Comparison of ENCODE assay signal across 10 cellular contexts in genomic region chr18:808086-808485, GRCh38. TPM values are rescaled to one million over a fixed set of nuclear protein-coding genes. Genes with fewer than 3 reads are reported as not detected.
DNase-seq lines count a peak whose midpoint lies in the region; ATAC-seq and TF ChIP-seq lines count a peak whose summit lies in the region.
"Had no signal": no experiment of that assay in that cellular context is flagged by ENCODE, and none has a peak within 500 bp of the region (broad histone marks: within the 10 kb centered on the region; RNA-seq: fewer than 3 reads in every experiment).

No MANE protein-coding gene starts in this region.

- H2AFZ ChIP-seq in osteoblast (ENCODE audit: low read length), result no peak overlapping the region

- peaks cover 43% of the 10 kb centered on the region for H4K20me1 ChIP-seq in osteoblast (ENCODE audit: insufficient read depth, low read length)

- peak overlapping the region; percentile 44 for H3K4me2 ChIP-seq in osteoblast (ENCODE audit: insufficient read depth, low read length)

- H3K36me3 ChIP-seq in osteoblast (ENCODE audit: insufficient read depth, low read length), result no peaks in the 10 kb centered on the region
- H3K36me3 ChIP-seq: tibial artery had no signal

- H3K4me3 ChIP-seq in osteoblast (ENCODE audit: insufficient read depth, low read length), result no peak overlapping the region
- H3K4me3 ChIP-seq: tibial artery had no signal

- H3K9me3 Mint-ChIP-seq in brain, result peaks cover 0 to 5% (median 0%) of the 10 kb centered on the region in 5 experiments

- peaks cover 13% of the 10 kb centered on the region for H3K27me3 Mint-ChIP-seq in brain

- peaks cover 64% of the 10 kb centered on the region for H3K4me1 Mint-ChIP-seq in brain

- no peaks in the 10 kb centered on the region for H3K9me3 ChIP-seq in osteoblast (ENCODE audit: low read depth, low read length)
- H3K9me3 ChIP-seq: tibial artery had no signal

- ATAC-seq in left colon, result no peak

- no peaks in the 10 kb centered on the region for H3K27me3 ChIP-seq in osteoblast (ENCODE audit: insufficient read depth, low read length)
- H3K27me3 ChIP-seq: tibial artery had no signal

- H3K4me1 ChIP-seq in osteoblast (ENCODE audit: insufficient read depth, low read length), result peaks cover 26% of the 10 kb centered on the region

- H3K4me3 Mint-ChIP-seq in brain, result peak overlapping the region; percentile 30 to 86 (median 70)

- DNase-seq in NCI-H2171 treated with DMSO at 0.1 percent for 48 hours (lab: John Stamatoyannopoulos, UW) (peak; percentile 7), NCI-H2171 (lab: John Stamatoyannopoulos, UW) (no peak), NCI-H1436 treated with DMSO at 0.1 percent for 48 hours (lab: John Stamatoyannopoulos, UW) (peak; percentile 15), osteoblast (ENCODE audit: insufficient read length, low spot score, missing footprints) (peak; percentile 87), SKM-1 (lab: John Stamatoyannopoulos, UW; ENCODE audit: unreplicated experiment) (no peak), HCEC 1CT (no peak), left colon (no peak)
- DNase-seq: tibial artery had no signal

- H3K27ac ChIP-seq in osteoblast (ENCODE audit: low read depth, low read length), result no peak overlapping the region
- H3K27ac ChIP-seq: RWPE1, tibial artery had no signal

- H3K79me2 ChIP-seq in osteoblast (ENCODE audit: insufficient read depth, low read length), result peaks cover 87% of the 10 kb centered on the region

- H3K27ac Mint-ChIP-seq in brain, result peak overlapping the region in 4 of 5 experiments; percentile 67 to 87 (median 86)

- H3K36me3 Mint-ChIP-seq in brain, result no peaks in the 10 kb centered on the region

- intact Hi-C loops in left colon (cut with DNase I, micrococcal nuclease), result no loop called here

- TF ChIP-seq CTCF in brain (conservative IDR thresholded peaks at IDR 0.05) (no peak), osteoblast (IDR thresholded peaks at IDR 0.05; ENCODE audit: extremely low read depth, low read depth, low read length) (no peak)

RNA-seq across cellular contexts. Expression of gene YES1, which starts 4.0 kb away (rescaled TPM):
- 8.2 TPM for polyA plus RNA-seq in brain (ENCODE audit: insufficient read depth, low read depth, low replicate concordance)
- total RNA-seq in osteoblast, result 97.5 and 99.5 TPM in 2 replicates
- 10 to 100 TPM; 64.7 to 74.6 TPM for total RNA-seq in left colon

Comparison
In these comparisons a context has a peak if more than half of its experiments do, and no peak if none do; other contexts are left out.
1. DNase-seq: peak in NCI-H2171 treated with DMSO at 0.1 percent for 48 hours (single experiment), NCI-H1436 treated with DMSO at 0.1 percent for 48 hours (single experiment) and osteoblast (single experiment); none in NCI-H2171 (single experiment), SKM-1 (single experiment), HCEC 1CT (single experiment) and left colon (0 of 2).